ENCODE assay signal across 13 cellular contexts in genomic region chr2:215772003-215772402, GRCh38.
DNase-seq lines count a peak whose midpoint lies in the region; ATAC-seq and TF ChIP-seq lines count a peak whose summit lies in the region.
"Had no signal": no experiment of that assay in that cellular context is flagged by ENCODE, and none has a peak within 500 bp of the region (broad histone marks: within the 10 kb centered on the region; RNA-seq: fewer than 3 reads in every experiment).

No MANE protein-coding gene starts in this region.

- 68% methylated on average over 1 of the region's 1 CpG for WGBS in SK-N-SH (ENCODE audit: low lambda C conversion rate)

- H3K4me2 ChIP-seq in SK-N-SH, result peak overlapping the region; percentile 17; the same call in 1 of the 2 replicates

- peak overlapping the region; percentile 48; the same call in 1 of the 2 replicates for H2AFZ ChIP-seq in SK-N-SH (ENCODE audit: low read depth)

- H3K9ac ChIP-seq in SK-N-SH, result peak overlapping the region; percentile 13; the same call in 1 of the 2 replicates

- DNase-seq in SK-N-SH (no peak), brain microvascular endothelial cell (peak; percentile 94), islet precursor cell (peak; percentile 70), tibial artery (no peak), NAMALWA (ENCODE audit: low spot score) (no peak), AG20443 (ENCODE audit: low spot score) (no peak), CD1c-positive myeloid dendritic cell (ENCODE audit: extremely low spot score) (no peak)
- DNase-seq: activated CD8-positive, alpha-beta memory T cell treated with anti-CD3 and anti-CD28 coated beads, Interleukin-2, amount 50 U/mL, for 4 hours; foreskin melanocyte; NCI-H774; stimulated activated naive B cell treated with anti-CD40 and anti-IgM and Interleukin-4, amounts not matched to agents 10 μg/mL and 1 μg/mL and 100 μg/mL, for 72 hours; T-helper 9 cell had no signal

- in situ Hi-C loops in brain microvascular endothelial cell (cut with HindIII; ENCODE audit: low pct_ligation_motif_present, low sequenced_read_pairs), result no loop called here

- TF ChIP-seq EP300 in SK-N-SH (IDR thresholded peaks at IDR 0.05; ENCODE audit: borderline replicate concordance in 1 of 2, low read depth in 1 of 2, low read length in 1 of 2), result no peak

- TF ChIP-seq CTCF in SK-N-SH (IDR thresholded peaks at IDR 0.05) (no peak), brain microvascular endothelial cell (IDR thresholded peaks at IDR 0.05; ENCODE audit: low read depth, low read length, missing control alignments) (no peak), tibial artery (IDR thresholded peaks at IDR 0.05) (no peak)

- H3K4me3 ChIP-seq in SK-N-SH (ENCODE audit: low read depth in 2 of 2, low read length in 1 of 2), result no peak overlapping the region
- H3K4me3 ChIP-seq in brain microvascular endothelial cell (ENCODE audit: low read depth, low read length), result no peak overlapping the region
- H3K4me3 ChIP-seq in tibial artery, result no peak overlapping the region

- ATAC-seq in SK-N-SH treated with all-trans-retinoic acid at 6 μM for 48 hours, result no peak
- ATAC-seq: stimulated activated naive B cell treated with anti-CD40 and anti-IgM and Interleukin-4, amounts not matched to agents 10 μg/mL and 1 μg/mL and 100 μg/mL, for 72 hours had no signal

- CTCF ChIA-PET in SK-N-SH (lab: Yijun Ruan, JAX), result interaction anchor here (1.0 kb wide), 1 partner anchor 10 kb away, joined by 3 read pairs; no protein-coding TSS in a partner anchor

- H3F3A ChIP-seq in SK-N-SH (replicated peaks; ENCODE audit: insufficient read depth), result peaks cover 12% of the 10 kb centered on the region

- H4K20me1 ChIP-seq in SK-N-SH (ENCODE audit: insufficient read depth), result no peaks in the 10 kb centered on the region

- TF ChIP-seq RAD21 in SK-N-SH (IDR thresholded peaks at IDR 0.05; ENCODE audit: low read length), result no peak

- intact Hi-C loops in tibial artery (cut with DNase I; ENCODE audit: low total_unique reads), result no loop called here

- H3K9me2 ChIP-seq in SK-N-SH, result no peaks in the 10 kb centered on the region

- no peaks in the 10 kb centered on the region for H3K9me3 ChIP-seq in SK-N-SH
- H3K9me3 ChIP-seq in tibial artery, result no peaks in the 10 kb centered on the region

- POLR2A ChIA-PET in SK-N-SH (lab: Yijun Ruan, JAX), result no interaction called here

- H3K4me1 ChIP-seq in SK-N-SH (ENCODE audit: control insufficient read depth in 1 of 2, insufficient read depth in 2 of 2, low read depth in 1 of 2, low read length in 1 of 2), result peaks cover 0 to 38% of the 10 kb centered on the region in 2 experiments; a peak in 3 of 4 replicates
- peaks cover 0 to 41% (median 20%) of the 10 kb centered on the region in 4 donors for H3K4me1 ChIP-seq in tibial artery

- H3K27ac ChIP-seq in SK-N-SH (ENCODE audit: low read depth in 2 of 2, low read length in 1 of 2) (peak overlapping the region in 1 of 2 experiments; percentile 75; a peak in 2 of 4 replicates), brain microvascular endothelial cell (peak overlapping the region; percentile 99), tibial artery (peak overlapping the region; percentile 20 to 55)

- H3K36me3 ChIP-seq in SK-N-SH (replicated peaks in 1 of 2; ENCODE audit: control insufficient read depth in 1 of 2, insufficient read depth in 2 of 2, low read length in 1 of 2), result no peaks in the 10 kb centered on the region
- no peaks in the 10 kb centered on the region for H3K36me3 ChIP-seq in brain microvascular endothelial cell (replicated peaks)
- H3K36me3 ChIP-seq in tibial artery, result no peaks in the 10 kb centered on the region

- H3K27me3 ChIP-seq in SK-N-SH (ENCODE audit: insufficient read depth), result no peaks in the 10 kb centered on the region
- no peaks in the 10 kb centered on the region for H3K27me3 ChIP-seq in brain microvascular endothelial cell (replicated peaks)
- no peaks in the 10 kb centered on the region for H3K27me3 ChIP-seq in tibial artery

- H3K79me2 ChIP-seq in SK-N-SH (ENCODE audit: insufficient read depth), result no peaks in the 10 kb centered on the region

TF ChIP-seq in SK-N-SH, 30 proteins besides CTCF, POLR2A, EP300 and RAD21:
- TF ChIP-seq FOXJ3 (CRISPR knock-in tag; IDR thresholded peaks at IDR 0.05) (no peak), ELF1 (IDR thresholded peaks at IDR 0.05) (no peak), RCOR1 (IDR thresholded peaks at IDR 0.05; ENCODE audit: low read length) (no peak), RFX5 (IDR thresholded peaks at IDR 0.05; ENCODE audit: low read length) (no peak)

TF ChIP-seq in SK-N-SH treated with all-trans-retinoic acid at 6 μM for 48 hours, 23 proteins besides CTCF, POLR2A, EP300 and RAD21:
- TF ChIP-seq PPARA (CRISPR knock-in tag; IDR thresholded peaks at IDR 0.05; ENCODE audit: borderline replicate concordance), result no peak
- no peak for TF ChIP-seq PATZ1 (CRISPR knock-in tag; IDR thresholded peaks at IDR 0.05; ENCODE audit: borderline replicate concordance)
- TF ChIP-seq RARB (CRISPR knock-in tag; IDR thresholded peaks at IDR 0.05), result no peak
- no peak for TF ChIP-seq TOX (CRISPR knock-in tag; IDR thresholded peaks at IDR 0.05; ENCODE audit: borderline replicate concordance)

Comparison
In these comparisons a context has a peak if more than half of its experiments do, and no peak if none do; other contexts are left out.
1. DNase-seq: peak in brain microvascular endothelial cell (single experiment) and islet precursor cell (single experiment); none in SK-N-SH (single experiment), tibial artery (0 of 2), NAMALWA (single experiment), AG20443 (single experiment) and CD1c-positive myeloid dendritic cell (single experiment).